8 cellular contexts compared by ENCODE assay signal in the genomic region with DNA sequence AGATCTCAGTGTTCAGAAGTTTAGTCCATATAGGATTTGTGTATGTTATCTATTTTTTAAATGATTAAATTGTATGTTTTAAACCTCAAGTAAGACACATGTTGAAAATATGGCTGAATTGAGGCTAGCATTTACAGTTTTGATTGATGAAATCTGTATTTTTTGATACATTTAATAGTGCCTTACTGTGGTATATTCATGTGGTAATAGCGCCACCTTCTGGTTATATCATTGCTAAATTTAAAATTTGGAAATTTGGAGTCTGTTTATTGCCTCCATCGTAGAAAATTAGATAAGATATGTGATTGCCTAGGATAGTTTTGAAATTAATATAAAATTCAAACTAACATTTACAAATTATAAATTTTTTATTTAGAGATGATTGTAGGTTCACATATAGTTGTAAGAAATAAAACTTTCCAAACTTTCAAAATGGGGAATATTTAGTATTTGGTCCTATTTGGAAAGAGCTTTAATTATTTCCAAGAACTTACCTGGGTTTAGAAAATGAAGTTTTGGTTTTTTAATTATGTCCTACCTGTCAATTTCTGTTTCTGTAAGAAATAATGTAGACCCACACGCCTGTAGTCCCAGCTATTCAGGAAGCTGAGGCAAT. TPM values are rescaled to one million over a fixed set of nuclear protein-coding genes. Genes with fewer than 3 reads are reported as not detected.
DNase-seq lines count a peak whose midpoint lies in the region; ATAC-seq, FAIRE-seq and TF ChIP-seq lines count a peak whose summit lies in the region.

No MANE protein-coding gene starts in this region.

- no peak overlapping the region for H3K4me2 ChIP-seq in mesenchymal stem cell (ENCODE audit: low read length, poor library complexity, severe bottlenecking)

- H2BK15ac ChIP-seq in mesenchymal stem cell (ENCODE audit: low read depth, poor library complexity, severe bottlenecking), result no peak overlapping the region

- no peaks in the 10 kb centered on the region for H3K9me3 ChIP-seq in colonic mucosa
- H3K9me3 ChIP-seq in mesenchymal stem cell (ENCODE audit: control insufficient read depth, low read length), result no peaks in the 10 kb centered on the region

- no peak overlapping the region for H3K14ac ChIP-seq in mesenchymal stem cell (ENCODE audit: low read length in 2 of 2)

- H3K36me3 ChIP-seq in colonic mucosa (no peaks in the 10 kb centered on the region), mesenchymal stem cell (ENCODE audit: control insufficient read depth in 1 of 2, insufficient read depth in 2 of 2, low read depth in 1 of 2, low read length in 2 of 2) (peaks cover 0 to 4% of the 10 kb centered on the region in 2 experiments)

- H3K9me3 Mint-ChIP-seq in stimulated activated naive CD8-positive, alpha-beta T cell treated with anti-CD3 and anti-CD28 coated beads, Interleukin-15, amount 100 ng/mL, for 72 hours, result peaks cover 0 to 2% of the 10 kb centered on the region in 2 donors

- peak; percentile 53 for ATAC-seq in stimulated activated naive CD8-positive, alpha-beta T cell treated with anti-CD3 and anti-CD28 coated beads, Interleukin-15, amount 100 ng/mL, for 72 hours
- no peak for ATAC-seq in stimulated activated naive CD8-positive, alpha-beta T cell treated with anti-CD3 and anti-CD28 coated beads, Interleukin-15, Interleukin-2, amounts not matched to agents 100 U/mL and 50 U/mL, for 24 hours
- no peak for ATAC-seq in HG02852 (IDR thresholded peaks at IDR 0.05; ENCODE audit: unreplicated experiment)
- ATAC-seq in HG03135 (IDR thresholded peaks at IDR 0.05; ENCODE audit: unreplicated experiment), result no peak

- TF ChIP-seq POLR2A in H54 (IDR thresholded peaks at IDR 0.05; ENCODE audit: low read depth, low read length), result no peak

- H3K4me1 Mint-ChIP-seq in stimulated activated naive CD8-positive, alpha-beta T cell treated with anti-CD3 and anti-CD28 coated beads, Interleukin-15, amount 100 ng/mL, for 72 hours, result no peaks in the 10 kb centered on the region

- no peak overlapping the region for H2BK12ac ChIP-seq in mesenchymal stem cell (ENCODE audit: low read length in 2 of 2)

- H3K79me1 ChIP-seq in mesenchymal stem cell (replicated peaks; ENCODE audit: low read length, poor library complexity, severe bottlenecking), result peaks cover 2% of the 10 kb centered on the region

- H3K4me3 ChIP-seq in colonic mucosa (no peak overlapping the region), mesenchymal stem cell (ENCODE audit: insufficient read depth in 1 of 2, low read depth in 1 of 2, low read length in 2 of 2) (no peak overlapping the region)

- no peak overlapping the region for H3K4me3 Mint-ChIP-seq in stimulated activated naive CD8-positive, alpha-beta T cell treated with anti-CD3 and anti-CD28 coated beads, Interleukin-15, amount 100 ng/mL, for 72 hours

- WGBS in mesenchymal stem cell, result 80% methylated on average over 1 of the region's 3 CpGs

- FAIRE-seq in H54 (lab: Jason Lieb, UNC), result no peak

- TF ChIP-seq CTCF in colonic mucosa (IDR thresholded peaks at IDR 0.05), result peak; percentile 58

- H3K27me3 ChIP-seq in colonic mucosa, result no peaks in the 10 kb centered on the region
- H3K27me3 ChIP-seq in mesenchymal stem cell (ENCODE audit: control insufficient read depth in 1 of 2, insufficient read depth in 1 of 2, low read length in 2 of 2), result no peaks in the 10 kb centered on the region

- H3K27ac ChIP-seq in colonic mucosa, result no peak overlapping the region
- H3K27ac ChIP-seq in mesenchymal stem cell (ENCODE audit: low read length, poor library complexity, severe bottlenecking), result no peak overlapping the region

- no peak overlapping the region for H2AFZ ChIP-seq in mesenchymal stem cell (ENCODE audit: low read depth, low read length)

- H3K9ac ChIP-seq in colonic mucosa (ENCODE audit: low read depth in 2 of 2, low read length in 2 of 2) (no peak overlapping the region), mesenchymal stem cell (ENCODE audit: low read length) (no peak overlapping the region)

- no peak overlapping the region for H2BK5ac ChIP-seq in mesenchymal stem cell (ENCODE audit: low read depth, low read length, poor library complexity, severe bottlenecking)

- no peak overlapping the region for H4K8ac ChIP-seq in mesenchymal stem cell (ENCODE audit: low read length)

- no peak overlapping the region for H2BK120ac ChIP-seq in mesenchymal stem cell (ENCODE audit: low read depth, low read length)

- no peak overlapping the region for H3K18ac ChIP-seq in mesenchymal stem cell (ENCODE audit: low read depth in 1 of 2, low read length in 2 of 2)

- H3K27ac Mint-ChIP-seq in stimulated activated naive CD8-positive, alpha-beta T cell treated with anti-CD3 and anti-CD28 coated beads, Interleukin-15, amount 100 ng/mL, for 72 hours, result no peak overlapping the region

- intact Hi-C loops in colonic mucosa (cut with DNase I), result loop anchor here (2.0 to 10.0 kb wide), 3 partner anchors 93 to 137 kb away; a partner anchor contains a TSS

- no peak overlapping the region for H2AK5ac ChIP-seq in mesenchymal stem cell (ENCODE audit: low read length, severe bottlenecking)

- DNase-seq in stimulated activated naive CD8-positive, alpha-beta T cell treated with anti-CD3 and anti-CD28 coated beads, Interleukin-15, amount 100 ng/mL, for 72 hours, result no peak
- DNase-seq in stimulated activated naive CD8-positive, alpha-beta T cell treated with anti-CD3 and anti-CD28 coated beads, Interleukin-15, Interleukin-2, amounts not matched to agents 100 U/mL and 50 U/mL, for 24 hours, result no peak
- peak; percentile 23 for DNase-seq in NCI-H748 treated with DMSO at 0.1 percent for 48 hours (lab: John Stamatoyannopoulos, UW)
- DNase-seq in colonic mucosa, result no peak
- DNase-seq in mesenchymal stem cell, result peak; percentile 48
- no peak for DNase-seq in H54 (ENCODE audit: insufficient read length, low spot score)

- no peaks in the 10 kb centered on the region for H3K27me3 Mint-ChIP-seq in stimulated activated naive CD8-positive, alpha-beta T cell treated with anti-CD3 and anti-CD28 coated beads, Interleukin-15, amount 100 ng/mL, for 72 hours

- no peak overlapping the region for H3K4ac ChIP-seq in mesenchymal stem cell (ENCODE audit: low read depth in 1 of 2, low read length in 2 of 2)

- H3K4me1 ChIP-seq in colonic mucosa (no peaks in the 10 kb centered on the region), mesenchymal stem cell (ENCODE audit: control insufficient read depth, insufficient read depth, low read depth, low read length) (no peaks in the 10 kb centered on the region)

- no peak overlapping the region for H4K91ac ChIP-seq in mesenchymal stem cell (ENCODE audit: low read length)

- no peak overlapping the region for H3K23ac ChIP-seq in mesenchymal stem cell (ENCODE audit: low read length in 2 of 2)

RNA-seq across cellular contexts. Expression of a gene that starts 19.1 kb away (rescaled TPM):
- not detected for total RNA-seq in colonic mucosa
- not detected for polyA plus RNA-seq in mesenchymal stem cell (2013, experiment 1 of 2)
- polyA plus RNA-seq in mesenchymal stem cell (2013, experiment 2 of 2), result not detected

RNA-seq across cellular contexts. Expression of a gene that starts 26.0 kb away (rescaled TPM):
- 10 to 100 TPM in 1 of 2 donors, 1 to 10 TPM in 1; 8.9 to 26.9 TPM for total RNA-seq in colonic mucosa
- polyA plus RNA-seq in mesenchymal stem cell (2013, experiment 1 of 2), result 204 TPM
- polyA plus RNA-seq in mesenchymal stem cell (2013, experiment 2 of 2), result 204 TPM

Comparison
In these comparisons a context has a peak if more than half of its experiments do, and no peak if none do; other contexts are left out.
1. DNase-seq: peak in NCI-H748 treated with DMSO at 0.1 percent for 48 hours (single experiment) and mesenchymal stem cell (single experiment); none in stimulated activated naive CD8-positive, alpha-beta T cell treated with anti-CD3 and anti-CD28 coated beads, Interleukin-15, amount 100 ng/mL, for 72 hours (0 of 2), stimulated activated naive CD8-positive, alpha-beta T cell treated with anti-CD3 and anti-CD28 coated beads, Interleukin-15, Interleukin-2, amounts not matched to agents 100 U/mL and 50 U/mL, for 24 hours (single experiment), colonic mucosa (single experiment) and H54 (single experiment).